Comparison of ENCODE assay signal across 8 cellular contexts in the genomic region with DNA sequence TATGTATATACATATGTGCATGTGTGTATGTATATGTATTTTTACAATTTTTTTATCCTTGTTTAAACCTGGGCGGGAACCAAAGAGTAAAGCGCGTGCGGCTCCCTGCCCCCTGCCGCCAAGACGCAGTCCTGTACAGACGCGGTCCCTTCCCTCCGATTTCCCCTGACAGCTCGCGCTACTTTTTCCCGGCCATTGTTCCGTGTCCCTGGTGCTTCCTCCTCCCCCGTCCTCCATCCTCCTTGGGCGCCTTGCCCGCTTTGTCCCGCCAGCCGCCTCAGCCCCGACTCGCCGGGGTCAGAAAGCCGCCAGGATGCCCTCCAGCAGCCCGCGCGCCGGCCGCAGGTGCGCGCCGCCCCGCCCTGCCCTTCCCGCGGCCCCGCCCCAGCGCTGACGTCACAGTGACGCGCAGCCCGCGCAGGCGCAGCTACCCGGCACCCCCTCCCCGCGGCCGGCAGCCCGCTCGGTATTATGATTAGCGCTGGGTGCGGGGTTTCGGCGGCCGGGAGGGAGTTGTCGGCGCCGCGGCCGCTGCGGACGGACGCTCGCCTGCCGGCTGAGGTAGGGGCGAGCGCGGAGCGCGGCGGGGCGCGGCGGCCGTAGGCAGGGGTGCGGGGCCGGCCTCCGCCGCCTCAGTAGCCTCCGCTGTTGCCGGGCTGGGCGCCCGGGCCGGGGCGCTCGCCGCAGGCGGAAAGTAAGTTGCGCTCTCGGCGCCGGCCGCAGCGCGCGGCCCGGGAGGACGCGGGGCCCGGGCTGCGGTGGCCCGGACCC. TPM values are rescaled to one million over a fixed set of nuclear protein-coding genes. Genes with fewer than 3 reads are reported as not detected.
DNase-seq lines count a peak whose midpoint lies in the region; ATAC-seq and TF ChIP-seq lines count a peak whose summit lies in the region.

Gene SNRK, plus strand, starts transcription at position 426 of the 771 bp plus-strand sequence. CDS start 16,664 bp downstream, outside the sequence.

- peaks cover 32% of the 10 kb centered on the region for H3K4me1 ChIP-seq in mammary epithelial cell (ENCODE audit: insufficient read depth, low read length)

- dilution Hi-C loops in mammary epithelial cell (cut with HindIII; ENCODE audit: low sequenced_read_pairs) = no loop called here

- BruUV-seq in mammary epithelial cell (replicated peaks; lab: Mats Ljungman, UMichigan) = no TSS peak

- TF ChIP-seq CTCF in WERI-Rb-1 (IDR thresholded peaks at IDR 0.05; ENCODE audit: low read depth, low read length) (no peak), mammary epithelial cell (conservative IDR thresholded peaks at IDR 0.05 in 1 of 2, IDR thresholded peaks at IDR 0.05 in 1 of 2; ENCODE audit: extremely low read depth in 1 of 2, insufficient read depth in 1 of 2, low read depth in 1 of 2, low read length in 2 of 2) (peak in 1 of 2 donors; percentile 43)

- H3K27ac ChIP-seq in WERI-Rb-1 (peak within 1 kb of the TSS; percentile 73), mammary epithelial cell (ENCODE audit: insufficient read depth, low read depth, low read length) (peak within 1 kb of the TSS; percentile 92)

- intact Hi-C loops in mammary epithelial cell (cut with micrococcal nuclease) = loop anchor here (1.0 to 5.0 kb wide), 7 partner anchors 27 to 406 kb away; partner anchors contain the start of gene ABHD5

- peak; percentile 91 for ATAC-seq in HG02798 (IDR thresholded peaks at IDR 0.05; ENCODE audit: poor library complexity, unreplicated experiment)

- peaks cover 44% of the 10 kb centered on the region for H3K79me2 ChIP-seq in mammary epithelial cell (ENCODE audit: insufficient read depth, low read length)

- peak within 1 kb of the TSS; percentile 92 for H3K4me2 ChIP-seq in mammary epithelial cell (ENCODE audit: insufficient read depth, low read depth, low read length)

- H3K36me3 ChIP-seq in WERI-Rb-1 (peaks cover 11% of the 10 kb centered on the region), mammary epithelial cell (ENCODE audit: insufficient read depth, low read length) (no peaks in the 10 kb centered on the region)

- H3K4me3 ChIP-seq in WERI-Rb-1 (ENCODE audit: low read depth, low read length) = peak within 1 kb of the TSS; percentile 66
- H3K4me3 ChIP-seq in mammary epithelial cell (replicated peaks in 1 of 3; ENCODE audit: insufficient read depth in 1 of 3, low read depth in 2 of 3, low read length in 3 of 3) = peak within 1 kb of the TSS; percentile 69 to 86 (median 80)

- DNase-seq in NCI-H524 (lab: John Stamatoyannopoulos, UW) (peak; percentile 40 to 69), NCI-H524 treated with DMSO at 0.1 percent for 48 hours (lab: John Stamatoyannopoulos, UW) (no peak), NCI-H2029 (lab: John Stamatoyannopoulos, UW) (peak; percentile 83), WERI-Rb-1 (peak; percentile 88), mammary epithelial cell (peak; percentile 81), iPS-NIHi7 (ENCODE audit: extremely low spot score) (peak; percentile 96), smooth muscle cell of the brain vasculature (ENCODE audit: low read depth, low spot score) (peak; percentile 41)

- 3% methylated on average over 15 of the region's 99 CpGs for WGBS in mammary epithelial cell (ENCODE audit: low coverage, missing lambda C conversion rate)

- H3K9ac ChIP-seq in mammary epithelial cell (ENCODE audit: insufficient read depth, low read length) = peak within 1 kb of the TSS; percentile 95

- no peaks in the 10 kb centered on the region for H4K20me1 ChIP-seq in mammary epithelial cell (ENCODE audit: insufficient read depth, low read length)

- CTCF ChIA-PET in mammary epithelial cell (lab: Charles Lee; ENCODE audit: low non-redundant PET) = interaction anchor here (0.6 kb wide), 1 partner anchor 36 kb away, joined by 7 read pairs; no protein-coding TSS in a partner anchor

- H2AFZ ChIP-seq in mammary epithelial cell (ENCODE audit: low read depth, low read length) = peak within 1 kb of the TSS; percentile 96

- in situ Hi-C loops in mammary epithelial cell (cut with MboI; ENCODE audit: low sequenced_read_pairs in 2 of 2) = no loop called here

- no peaks in the 10 kb centered on the region for H3K27me3 ChIP-seq in WERI-Rb-1 (ENCODE audit: insufficient read depth, low read depth, severe bottlenecking)
- H3K27me3 ChIP-seq in mammary epithelial cell (ENCODE audit: insufficient read depth, low read length) = no peaks in the 10 kb centered on the region

- no peaks in the 10 kb centered on the region for H3K9me3 ChIP-seq in WERI-Rb-1 (ENCODE audit: severe bottlenecking)
- H3K9me3 ChIP-seq in mammary epithelial cell (replicated peaks; ENCODE audit: insufficient read depth, low read length) = no peaks in the 10 kb centered on the region

RNA-seq across cellular contexts. Expression of gene SNRK, which starts in this region (rescaled TPM):
- 10 to 100 TPM; 17.5 to 18.6 TPM for total RNA-seq in mammary epithelial cell
- polyA plus RNA-seq in mammary epithelial cell = 7.8 TPM
- polyA minus RNA-seq in mammary epithelial cell = 27.2 TPM
